9 cellular contexts compared by ENCODE assay signal in genomic region chr7:5549096-5549896, GRCh38. TPM values are rescaled to one million over a fixed set of nuclear protein-coding genes. Genes with fewer than 3 reads are reported as not detected.
DNase-seq lines count a peak whose midpoint lies in the region; ATAC-seq and TF ChIP-seq lines count a peak whose summit lies in the region.
"Had no signal": no experiment of that assay in that cellular context is flagged by ENCODE, and none has a peak within 500 bp of the region (broad histone marks: within the 10 kb centered on the region; RNA-seq: fewer than 3 reads in every experiment).

No MANE protein-coding gene starts in this region.

- no peak for TF ChIP-seq POLR2A in HCT116 (IDR thresholded peaks at IDR 0.05; ENCODE audit: borderline replicate concordance, extremely low read depth, insufficient read depth, insufficient read length)

- peak; percentile 67 for DNase-seq in AG08395 (ENCODE audit: low spot score)
- peak; percentile 87 for DNase-seq in HCT116 (ENCODE audit: low read depth, low spot score)
- peak; percentile 58 for DNase-seq in adipocyte (ENCODE audit: low read depth)
- DNase-seq in kidney tubule cell (ENCODE audit: low spot score) = peak; percentile 91
- DNase-seq in NCI-H1417 (lab: John Stamatoyannopoulos, UW) = no peak
- DNase-seq in H9 = no peak
- DNase-seq in NCI-H748 treated with DMSO at 0.1 percent for 48 hours (lab: John Stamatoyannopoulos, UW) = no peak
- DNase-seq: T-cell had no signal

- H3K4me1 Mint-ChIP-seq in H9 = peaks cover 5 to 7% of the 10 kb centered on the region in 2 experiments; a peak in 3 of 4 replicates

- POLR2A ChIA-PET in HCT116 (lab: Charles Lee) = interaction anchor here (1.4 kb wide), 1 partner anchor 9 kb away, joined by 3 read pairs; no protein-coding TSS in a partner anchor

- H3K27ac ChIP-seq in HCT116 (ENCODE audit: low read depth, low read length) = peak overlapping the region; percentile 69
- no peak overlapping the region for H3K27ac ChIP-seq in H9 (ENCODE audit: insufficient read length, low read depth, low read length)

- H3K27ac Mint-ChIP-seq in H9 = no peak overlapping the region; a peak in 1 of 7 replicates

- no peaks in the 10 kb centered on the region for H3K9me3 ChIP-seq in HCT116 (ENCODE audit: control insufficient read depth in 1 of 2, insufficient read depth in 1 of 2, low read depth in 1 of 2, low read length in 2 of 2)
- no peaks in the 10 kb centered on the region for H3K9me3 ChIP-seq in adipocyte (ENCODE audit: control insufficient read depth, low read length)
- no peaks in the 10 kb centered on the region for H3K9me3 ChIP-seq in H9 (ENCODE audit: control insufficient read depth, low read depth, low read length)

- no peaks in the 10 kb centered on the region for H3K27me3 ChIP-seq in HCT116 (ENCODE audit: insufficient read depth, low read length)
- H3K27me3 ChIP-seq in adipocyte (replicated peaks; ENCODE audit: control insufficient read depth, insufficient read depth, low read length) = no peaks in the 10 kb centered on the region
- H3K27me3 ChIP-seq in H9 (ENCODE audit: insufficient read depth, low read length) = no peaks in the 10 kb centered on the region

- no peak overlapping the region for H3K18ac ChIP-seq in H9 (ENCODE audit: insufficient read length, low read depth, low read length)

- H3K36me3 Mint-ChIP-seq in H9 (ENCODE audit: insufficient read depth in 1 of 3, low read depth in 3 of 3) = no peaks in the 10 kb centered on the region
- H3K36me3 Mint-ChIP-seq: T-cell had no signal

- BruUV-seq in HCT116 (replicated peaks; lab: Mats Ljungman, UMichigan) = no TSS peak

- no peak overlapping the region for H3K4ac ChIP-seq in H9 (ENCODE audit: low read depth, low read length)

- no peaks in the 10 kb centered on the region; a peak in 1 of 5 replicates for H3K9me3 Mint-ChIP-seq in H9
- H3K9me3 Mint-ChIP-seq: T-cell had no signal

- no peak overlapping the region for H2BK5ac ChIP-seq in H9 (ENCODE audit: insufficient read length, low read length)

- H3K4me1 ChIP-seq in HCT116 (ENCODE audit: control insufficient read depth in 1 of 2, insufficient read depth in 2 of 2, low read length in 2 of 2) (peaks cover 24 to 47% of the 10 kb centered on the region in 2 experiments), adipocyte (ENCODE audit: control insufficient read depth, insufficient read depth, low read length) (peaks cover 6% of the 10 kb centered on the region), H9 (ENCODE audit: insufficient read depth, low read length) (no peaks in the 10 kb centered on the region)

- CTCF ChIA-PET in HCT116 (lab: Charles Lee) = interaction anchor here (0.7 kb wide), 1 partner anchor 54 kb away, joined by 3 read pairs; no protein-coding TSS in a partner anchor

- H3K14ac ChIP-seq in H9 (ENCODE audit: insufficient read depth, low read length) = no peak overlapping the region

- no peak overlapping the region for H2AK5ac ChIP-seq in H9 (ENCODE audit: insufficient read length, low read length)

- ATAC-seq in HCT116 (peak; percentile 83), HG03469 (IDR thresholded peaks at IDR 0.05; ENCODE audit: unreplicated experiment) (no peak)

- no CpG with 5 or more reads among the region's 13 CpGs for WGBS in H9 (ENCODE audit: extremely low coverage, insufficient read length, low lambda C conversion rate)

- H3K79me2 ChIP-seq in HCT116 (ENCODE audit: insufficient read depth, low read length) (no peaks in the 10 kb centered on the region), H9 (ENCODE audit: insufficient read depth, low read length) (no peaks in the 10 kb centered on the region)

- H4K91ac ChIP-seq in H9 (ENCODE audit: insufficient read length, low read depth, low read length) = no peak overlapping the region

- no peak overlapping the region for H2BK120ac ChIP-seq in H9 (ENCODE audit: low read depth, low read length, poor library complexity, severe bottlenecking)

- no peak for TF ChIP-seq RAD21 in HCT116 (IDR thresholded peaks at IDR 0.05; ENCODE audit: low read depth)

- no peak for TF ChIP-seq CTCF in HCT116 (IDR thresholded peaks at IDR 0.05 in 2 of 3, conservative IDR thresholded peaks at IDR 0.05 in 1 of 3; ENCODE audit: borderline replicate concordance in 1 of 3, insufficient read depth in 1 of 3, low read depth in 2 of 3, low read length in 2 of 3)
- TF ChIP-seq CTCF in H9 (conservative IDR thresholded peaks at IDR 0.05) = no peak

- no peaks in the 10 kb centered on the region for H3K36me3 ChIP-seq in HCT116 (ENCODE audit: control insufficient read depth in 1 of 2, insufficient read depth in 2 of 2, low read length in 2 of 2)
- no peaks in the 10 kb centered on the region for H3K36me3 ChIP-seq in adipocyte (ENCODE audit: control insufficient read depth, insufficient read depth, low read length, severe bottlenecking)

- peaks cover 10% of the 10 kb centered on the region for H3K27me3 Mint-ChIP-seq in H9 (ENCODE audit: low read depth)
- H3K27me3 Mint-ChIP-seq: T-cell had no signal

- H4K20me1 ChIP-seq in HCT116 (ENCODE audit: insufficient read depth) = no peaks in the 10 kb centered on the region
- H4K20me1 ChIP-seq in H9 (ENCODE audit: control insufficient read depth, insufficient read depth, insufficient read length) = no peaks in the 10 kb centered on the region

- H2BK12ac ChIP-seq in H9 (ENCODE audit: insufficient read length, low read depth, low read length) = no peak overlapping the region

- no peak overlapping the region for H3K23ac ChIP-seq in H9 (ENCODE audit: insufficient read length, low read depth, low read length)

- H4K5ac ChIP-seq in H9 (ENCODE audit: insufficient read length, low read depth, low read length) = no peak overlapping the region

- no peaks in the 10 kb centered on the region for H3K9me2 ChIP-seq in HCT116 (ENCODE audit: insufficient read depth)

- no peak overlapping the region for H2BK20ac ChIP-seq in H9 (ENCODE audit: low read depth, low read length, poor library complexity, severe bottlenecking)

- no peak overlapping the region for H4K8ac ChIP-seq in H9 (replicated peaks; ENCODE audit: insufficient read length, low read depth, low read length)

- H2AFZ ChIP-seq in HCT116 (ENCODE audit: low read depth, low read length, poor library complexity, severe bottlenecking) (peak overlapping the region; percentile 17), H9 (ENCODE audit: low read length) (no peak overlapping the region)

- H3T11ph ChIP-seq in H9 (ENCODE audit: low read length) = no peak overlapping the region

- H3K56ac ChIP-seq in H9 (ENCODE audit: insufficient read length, low read depth, low read length) = no peak overlapping the region

- H3K4me3 ChIP-seq in HCT116 (replicated peaks in 1 of 2; ENCODE audit: low read depth in 1 of 2, low read length in 2 of 2) = peak overlapping the region; percentile 26 to 38
- no peak overlapping the region for H3K4me3 ChIP-seq in adipocyte (ENCODE audit: low read length)

- H3K4me2 ChIP-seq in HCT116 (ENCODE audit: low read length) (peak overlapping the region; percentile 80), H9 (ENCODE audit: insufficient read depth, insufficient read length, low read length) (no peak overlapping the region)

- H3K23me2 ChIP-seq in H9 (ENCODE audit: insufficient read length, low read depth, low read length, poor library complexity, severe bottlenecking) = no peaks in the 10 kb centered on the region

- no peak overlapping the region for H3K4me3 Mint-ChIP-seq in H9
- H3K4me3 Mint-ChIP-seq: T-cell had no signal

- RAD21 ChIA-PET in HCT116 (lab: Charles Lee; ENCODE audit: low non-redundant PET in 1 of 2, low total read pairs in 2 of 2, uncharacterized antibody in 2 of 2, unreplicated experiment in 2 of 2) = no interaction called here

- H3K9ac ChIP-seq in HCT116 (ENCODE audit: low read length) = peak overlapping the region; percentile 54
- H3K9ac ChIP-seq in adipocyte (ENCODE audit: low read length) = no peak overlapping the region
- H3K9ac ChIP-seq in H9 (ENCODE audit: extremely low read depth, insufficient read length, low read length) = no peak overlapping the region

- intact Hi-C loops in HCT116 (cut with micrococcal nuclease) = no loop called here

- no peaks in the 10 kb centered on the region for H3K79me1 ChIP-seq in H9 (ENCODE audit: insufficient read depth, low read depth, low read length, poor library complexity, severe bottlenecking)

- no peak overlapping the region for H2BK15ac ChIP-seq in H9 (ENCODE audit: low read depth, low read length)

TF ChIP-seq in HCT116, 20 proteins besides CTCF, POLR2A, EP300 and RAD21 (continues in another document):
- TF ChIP-seq REST (IDR thresholded peaks at IDR 0.05; ENCODE audit: low read depth) (no peak), YY1 (IDR thresholded peaks at IDR 0.05; ENCODE audit: extremely low read depth, insufficient replicate concordance, low read depth, low read length) (peak; percentile 44), POLR2AphosphoS5 (IDR thresholded peaks at IDR 0.05; ENCODE audit: low read depth, low read length) (peak; percentile 79)

RNA-seq across cellular contexts. Expression of gene ACTB, which starts 18.9 kb away (rescaled TPM):
- total RNA-seq in HCT116 (2021; ENCODE audit: unreplicated experiment) (2,545 TPM), H9 (2021) (5,597 and 5,803 TPM in 2 replicates)
- polyA plus RNA-seq in HCT116 (2012) = 2,142 and 3,054 TPM in 2 replicates

RNA-seq across cellular contexts. Expression of gene FBXL18, which starts 35.7 kb away (rescaled TPM):
- 16.5 TPM for total RNA-seq in HCT116 (2021; ENCODE audit: unreplicated experiment)
- polyA plus RNA-seq in HCT116 (2012) = 6.1 and 6.6 TPM in 2 replicates
- 22.2 and 22.6 TPM in 2 replicates for total RNA-seq in H9 (2021)

RNA-seq across cellular contexts. Expression of gene FSCN1, which starts 43.3 kb away (rescaled TPM):
- total RNA-seq in HCT116 (2021; ENCODE audit: unreplicated experiment) (302 TPM), H9 (2021) (293 and 302 TPM in 2 replicates)
- 185 and 190 TPM in 2 replicates for polyA plus RNA-seq in HCT116 (2012)

Comparison
In these comparisons a context has a peak if more than half of its experiments do, and no peak if none do; other contexts are left out.
1. DNase-seq: peak in AG08395 (single experiment), HCT116 (single experiment), adipocyte (single experiment) and kidney tubule cell (single experiment); none in NCI-H1417 (0 of 3), H9 (single experiment) and NCI-H748 treated with DMSO at 0.1 percent for 48 hours (single experiment).